8 cellular contexts compared by ENCODE assay signal in the genomic region with DNA sequence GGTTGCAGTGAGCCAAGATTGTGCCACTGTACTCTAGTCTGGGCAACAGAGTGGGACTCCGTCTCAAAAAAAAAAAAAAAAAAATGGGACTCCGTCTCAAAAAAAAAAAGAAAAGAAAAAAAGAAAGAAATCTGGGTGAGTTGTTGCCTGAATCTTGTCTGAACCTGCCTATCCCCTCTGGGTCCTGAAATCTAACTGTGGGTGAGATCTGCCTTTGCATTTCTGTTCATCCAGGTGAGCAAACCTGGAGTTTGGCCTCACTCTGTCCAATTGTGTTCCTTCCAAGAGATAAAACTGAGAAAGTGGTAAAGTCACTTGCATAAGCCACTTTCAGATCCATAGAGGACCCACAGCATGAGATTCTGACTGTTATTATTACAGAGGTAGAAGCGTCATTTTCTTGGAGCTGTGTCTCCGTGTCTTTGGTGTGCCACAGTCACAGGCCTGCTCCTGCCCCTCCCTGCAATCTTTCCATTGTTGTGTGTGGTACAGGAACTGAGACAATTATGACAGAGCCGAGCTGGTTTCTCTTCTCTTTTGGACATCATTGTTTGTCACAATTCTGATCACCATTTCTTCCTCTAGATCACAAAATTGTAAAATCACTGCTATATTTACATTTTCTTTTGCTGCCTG.
A peak's percentile ranks its signal among the peaks of the same experiment; 100 is the strongest.
DNase-seq lines count a peak whose midpoint lies in the region; ATAC-seq and TF ChIP-seq lines count a peak whose summit lies in the region.

No MANE protein-coding gene starts in this region.

- H3K27me3 ChIP-seq in lower lobe of right lung (ENCODE audit: low read depth), result no peaks in the 10 kb centered on the region

- no peak overlapping the region for H3K4me3 ChIP-seq in lower lobe of right lung

- ATAC-seq in HG03280 (IDR thresholded peaks at IDR 0.05; ENCODE audit: unreplicated experiment), result peak; percentile 96
- ATAC-seq in activated T-cell treated with anti-CD3 and anti-CD28 coated beads, Interleukin-2, amount 50 U/mL, for 72 hours (replicated peaks in 1 of 2), result peak; percentile 96 to 97
- peak; percentile 76 to 89 for ATAC-seq in lower lobe of right lung

- no peaks in the 10 kb centered on the region for H3K36me3 Mint-ChIP-seq in activated T-cell treated with anti-CD3 and anti-CD28 coated beads, Interleukin-2, amount 50 U/mL, for 72 hours (ENCODE audit: insufficient read depth in 2 of 2)

- H3K27ac Mint-ChIP-seq in activated T-cell treated with anti-CD3 and anti-CD28 coated beads, Interleukin-2, amount 50 U/mL, for 72 hours, result peak overlapping the region; percentile 88

- peaks cover 43% of the 10 kb centered on the region for H3K4me1 Mint-ChIP-seq in activated T-cell treated with anti-CD3 and anti-CD28 coated beads, Interleukin-2, amount 50 U/mL, for 72 hours (ENCODE audit: low read depth)

- H3K36me3 ChIP-seq in lower lobe of right lung, result no peaks in the 10 kb centered on the region

- no peaks in the 10 kb centered on the region for H3K9me3 Mint-ChIP-seq in activated T-cell treated with anti-CD3 and anti-CD28 coated beads, Interleukin-2, amount 50 U/mL, for 72 hours

- H3K4me3 Mint-ChIP-seq in activated T-cell treated with anti-CD3 and anti-CD28 coated beads, Interleukin-2, amount 50 U/mL, for 72 hours, result peak overlapping the region; percentile 57 to 59

- intact Hi-C loops in lower lobe of right lung (cut with DNase I), result no loop called here

- H3K4me1 ChIP-seq in lower lobe of right lung, result peaks cover 37% of the 10 kb centered on the region

- H3K27me3 Mint-ChIP-seq in activated T-cell treated with anti-CD3 and anti-CD28 coated beads, Interleukin-2, amount 50 U/mL, for 72 hours (ENCODE audit: low read depth), result no peaks in the 10 kb centered on the region

- peak overlapping the region; percentile 53 for H3K27ac ChIP-seq in lower lobe of right lung

- no peaks in the 10 kb centered on the region for H3K9me3 ChIP-seq in lower lobe of right lung

- no peak for TF ChIP-seq CTCF in lower lobe of right lung (IDR thresholded peaks at IDR 0.05)

- peak; percentile 50 for DNase-seq in activated naive CD4-positive, alpha-beta T cell treated with Interleukin-2 at 50 U/mL for 16 hours
- no peak for DNase-seq in activated naive CD4-positive, alpha-beta T cell (lab: John Stamatoyannopoulos, UW)
- DNase-seq in activated T-cell treated with anti-CD3 and anti-CD28 coated beads, Interleukin-2, amount 50 U/mL, for 72 hours, result peak; percentile 57 to 69
- DNase-seq in lower lobe of right lung (no peak), superior temporal gyrus (ENCODE audit: extremely low spot score) (peak; percentile 61), cortex of kidney (lab: John Stamatoyannopoulos, UW) (no peak), NCI-H345 treated with DMSO at 0.1 percent for 48 hours (lab: John Stamatoyannopoulos, UW; ENCODE audit: unreplicated experiment) (no peak)

Comparison
In these comparisons a context has a peak if more than half of its experiments do, and no peak if none do; other contexts are left out.
1. DNase-seq: peak in activated naive CD4-positive, alpha-beta T cell treated with Interleukin-2 at 50 U/mL for 16 hours (single experiment), activated T-cell treated with anti-CD3 and anti-CD28 coated beads, Interleukin-2, amount 50 U/mL, for 72 hours (2 of 2) and superior temporal gyrus (single experiment); none in activated naive CD4-positive, alpha-beta T cell (0 of 4), lower lobe of right lung (single experiment), cortex of kidney (single experiment) and NCI-H345 treated with DMSO at 0.1 percent for 48 hours (single experiment).
2. Peak in every context shown above with its lines, with median percentiles within 50 percentile points of each other: ATAC-seq.